Comparison of ENCODE assay signal across 25 cellular contexts in the genomic region with DNA sequence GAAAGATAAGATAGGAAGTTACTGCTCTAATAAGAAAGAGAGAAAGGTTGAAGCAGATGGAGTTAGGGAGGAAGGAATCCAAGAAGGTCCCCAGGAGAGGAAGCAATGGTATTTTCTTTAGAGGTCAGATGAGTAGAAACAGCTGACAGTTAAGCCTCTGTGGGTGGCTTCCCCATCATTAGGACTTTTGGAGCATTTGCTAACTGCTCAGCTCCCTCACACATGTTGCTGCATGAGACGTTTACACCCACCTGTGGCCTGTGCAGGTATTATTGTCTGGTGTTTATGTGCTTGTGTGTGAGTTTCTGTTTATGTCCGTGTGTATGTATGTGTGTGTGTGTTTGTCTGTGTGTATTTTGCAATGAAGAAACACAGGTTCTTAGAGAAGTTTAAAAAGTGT.
"Had no signal": no experiment of that assay in that cellular context is flagged by ENCODE, and none has a peak within 500 bp of the region (broad histone marks: within the 10 kb centered on the region; RNA-seq: fewer than 3 reads in every experiment).

No MANE protein-coding gene starts in this region.

- H3K36me3 Mint-ChIP-seq: activated naive CD4-positive, alpha-beta T cell treated with anti-CD3 and anti-CD28 coated beads, Interleukin-2, amount 10 ng/mL, durations not matched to agents 7 days and 5 days had no signal

- H3K4me1 ChIP-seq: adrenal gland had no signal

- ATAC-seq: activated CD4-positive, alpha-beta T cell treated with anti-CD3 and anti-CD28 coated beads for 36 hours; activated T-helper 17 cell treated with anti-CD3 and anti-CD28 coated beads, Interleukin-2, amount 50 U/mL, for 72 hours had no signal

- H3K27me3 ChIP-seq: adrenal gland, MG63 had no signal

- H3K27ac ChIP-seq: adrenal gland, KMS-11, PC-9, WERI-Rb-1 had no signal

- H3K9me3 Mint-ChIP-seq: activated CD4-positive, alpha-beta memory T cell treated with anti-CD3 and anti-CD28 coated beads, Interleukin-2, amount 10 ng/mL, durations not matched to agents 7 days and 5 days; activated naive CD4-positive, alpha-beta T cell treated with anti-CD3 and anti-CD28 coated beads, Interleukin-2, amount 10 ng/mL, durations not matched to agents 7 days and 5 days had no signal

- H3K4me3 ChIP-seq: adrenal gland, MG63, PC-9 had no signal

- H3K4me2 ChIP-seq: KMS-11, PC-9, SK-N-SH had no signal

- H2AFZ ChIP-seq: PC-9 had no signal

- H3K4me3 Mint-ChIP-seq: activated CD4-positive, alpha-beta memory T cell treated with anti-CD3 and anti-CD28 coated beads, Interleukin-2, amount 10 ng/mL, durations not matched to agents 7 days and 5 days; activated CD4-positive, alpha-beta T cell treated with anti-CD3 and anti-CD28 coated beads for 36 hours; activated naive CD4-positive, alpha-beta T cell treated with anti-CD3 and anti-CD28 coated beads, Interleukin-2, amount 10 ng/mL, durations not matched to agents 7 days and 5 days; activated naive CD8-positive, alpha-beta T cell treated with anti-CD3 and anti-CD28 coated beads for 36 hours; activated T-helper 17 cell treated with anti-CD3 and anti-CD28 coated beads, Interleukin-2, amount 50 U/mL, for 72 hours had no signal

- H3K9ac ChIP-seq: KMS-11, SK-N-SH had no signal

- H3K27me3 Mint-ChIP-seq: activated CD4-positive, alpha-beta memory T cell treated with anti-CD3 and anti-CD28 coated beads, Interleukin-2, amount 10 ng/mL, durations not matched to agents 7 days and 5 days; activated CD4-positive, alpha-beta T cell treated with anti-CD3 and anti-CD28 coated beads for 36 hours; activated naive CD4-positive, alpha-beta T cell treated with anti-CD3 and anti-CD28 coated beads, Interleukin-2, amount 10 ng/mL, durations not matched to agents 7 days and 5 days; activated naive CD8-positive, alpha-beta T cell treated with anti-CD3 and anti-CD28 coated beads for 36 hours; activated T-helper 17 cell treated with anti-CD3 and anti-CD28 coated beads, Interleukin-2, amount 50 U/mL, for 72 hours had no signal

- H3K4me1 Mint-ChIP-seq: activated CD4-positive, alpha-beta memory T cell treated with anti-CD3 and anti-CD28 coated beads, Interleukin-2, amount 10 ng/mL, durations not matched to agents 7 days and 5 days; activated CD4-positive, alpha-beta T cell treated with anti-CD3 and anti-CD28 coated beads for 36 hours; activated naive CD4-positive, alpha-beta T cell treated with anti-CD3 and anti-CD28 coated beads, Interleukin-2, amount 10 ng/mL, durations not matched to agents 7 days and 5 days; activated naive CD8-positive, alpha-beta T cell treated with anti-CD3 and anti-CD28 coated beads for 36 hours; activated T-helper 17 cell treated with anti-CD3 and anti-CD28 coated beads, Interleukin-2, amount 50 U/mL, for 72 hours had no signal

- H3K27ac Mint-ChIP-seq: activated CD4-positive, alpha-beta memory T cell treated with anti-CD3 and anti-CD28 coated beads, Interleukin-2, amount 10 ng/mL, durations not matched to agents 7 days and 5 days; activated CD4-positive, alpha-beta T cell treated with anti-CD3 and anti-CD28 coated beads for 36 hours; activated naive CD4-positive, alpha-beta T cell treated with anti-CD3 and anti-CD28 coated beads, Interleukin-2, amount 10 ng/mL, durations not matched to agents 7 days and 5 days; activated naive CD8-positive, alpha-beta T cell treated with anti-CD3 and anti-CD28 coated beads for 36 hours; activated T-helper 17 cell treated with anti-CD3 and anti-CD28 coated beads, Interleukin-2, amount 50 U/mL, for 72 hours had no signal

- H3K36me3 ChIP-seq: adrenal gland, MG63, WERI-Rb-1 had no signal

- DNase-seq: activated CD4-positive, alpha-beta memory T cell treated with anti-CD3 and anti-CD28 coated beads, Interleukin-2, amount 10 ng/mL, durations not matched to agents 7 days and 5 days; activated CD4-positive, alpha-beta T cell treated with anti-CD3 and anti-CD28 coated beads for 36 hours; activated CD4-positive, alpha-beta T cell treated with anti-CD3 and anti-CD28 coated beads, Interleukin-2, amount 50 U/mL, for 1 hour; activated gamma-delta T cell treated with Interleukin-2 at 50 U/mL for 16 hours; activated naive CD4-positive, alpha-beta T cell treated with anti-CD3 and anti-CD28 coated beads, Interleukin-2, amount 10 ng/mL, durations not matched to agents 7 days and 5 days; activated naive CD8-positive, alpha-beta T cell treated with anti-CD3 and anti-CD28 coated beads for 36 hours; activated T-cell treated with anti-CD3 and anti-CD28 coated beads for 4 hours; activated T-cell treated with anti-CD3 and anti-CD28 coated beads, Interleukin-2, amount 50 U/mL, for 48 hours; adrenal gland; anterior cingulate cortex; caudate nucleus; MG63; NCI-H1105; NCI-H1436; NCI-H1694 treated with DMSO at 0.1 percent for 48 hours; NCI-H2029 treated with DMSO at 0.1 percent for 48 hours; NCI-H446; NCI-H524 treated with DMSO at 0.1 percent for 48 hours; NCI-H774; PC-9; SK-N-SH; T-helper 1 cell; WERI-Rb-1 had no signal

- H3K9me3 ChIP-seq: adrenal gland, MG63, SK-N-SH had no signal
